In genomic region chr12:114955414-114956014, GRCh38 we compare ENCODE assay signal across 1 cellular context.
TF ChIP-seq lines count a peak whose summit lies in the region.

No MANE protein-coding gene starts in this region.

TF ChIP-seq in SK-N-SH, 30 proteins besides CTCF, POLR2A, EP300 and RAD21 (continued from another document):
- TF ChIP-seq, protein P1, sequence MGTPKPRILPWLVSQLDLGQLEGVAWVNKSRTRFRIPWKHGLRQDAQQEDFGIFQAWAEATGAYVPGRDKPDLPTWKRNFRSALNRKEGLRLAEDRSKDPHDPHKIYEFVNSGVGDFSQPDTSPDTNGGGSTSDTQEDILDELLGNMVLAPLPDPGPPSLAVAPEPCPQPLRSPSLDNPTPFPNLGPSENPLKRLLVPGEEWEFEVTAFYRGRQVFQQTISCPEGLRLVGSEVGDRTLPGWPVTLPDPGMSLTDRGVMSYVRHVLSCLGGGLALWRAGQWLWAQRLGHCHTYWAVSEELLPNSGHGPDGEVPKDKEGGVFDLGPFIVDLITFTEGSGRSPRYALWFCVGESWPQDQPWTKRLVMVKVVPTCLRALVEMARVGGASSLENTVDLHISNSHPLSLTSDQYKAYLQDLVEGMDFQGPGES (IDR thresholded peaks at IDR 0.05; ENCODE audit: low read depth, low read length), result no peak
- TF ChIP-seq ELF1 (IDR thresholded peaks at IDR 0.05) (no peak), RFX5 (IDR thresholded peaks at IDR 0.05; ENCODE audit: low read length) (no peak), REST (IDR thresholded peaks at IDR 0.05; ENCODE audit: low read depth, low read length) (no peak), RXRA (IDR thresholded peaks at IDR 0.05; ENCODE audit: borderline replicate concordance, low read depth) (no peak), FOXJ3 (CRISPR knock-in tag; IDR thresholded peaks at IDR 0.05) (no peak), SIN3A (IDR thresholded peaks at IDR 0.05; ENCODE audit: borderline replicate concordance, low read depth, low read length) (no peak), NFIC (IDR thresholded peaks at IDR 0.05; ENCODE audit: borderline replicate concordance) (no peak), POLR2AphosphoS5 (IDR thresholded peaks at IDR 0.05; ENCODE audit: low read depth, low read length) (no peak), JUND (IDR thresholded peaks at IDR 0.05) (no peak), YY1 (IDR thresholded peaks at IDR 0.05; ENCODE audit: low read depth) (no peak)
- TF ChIP-seq, protein P2, sequence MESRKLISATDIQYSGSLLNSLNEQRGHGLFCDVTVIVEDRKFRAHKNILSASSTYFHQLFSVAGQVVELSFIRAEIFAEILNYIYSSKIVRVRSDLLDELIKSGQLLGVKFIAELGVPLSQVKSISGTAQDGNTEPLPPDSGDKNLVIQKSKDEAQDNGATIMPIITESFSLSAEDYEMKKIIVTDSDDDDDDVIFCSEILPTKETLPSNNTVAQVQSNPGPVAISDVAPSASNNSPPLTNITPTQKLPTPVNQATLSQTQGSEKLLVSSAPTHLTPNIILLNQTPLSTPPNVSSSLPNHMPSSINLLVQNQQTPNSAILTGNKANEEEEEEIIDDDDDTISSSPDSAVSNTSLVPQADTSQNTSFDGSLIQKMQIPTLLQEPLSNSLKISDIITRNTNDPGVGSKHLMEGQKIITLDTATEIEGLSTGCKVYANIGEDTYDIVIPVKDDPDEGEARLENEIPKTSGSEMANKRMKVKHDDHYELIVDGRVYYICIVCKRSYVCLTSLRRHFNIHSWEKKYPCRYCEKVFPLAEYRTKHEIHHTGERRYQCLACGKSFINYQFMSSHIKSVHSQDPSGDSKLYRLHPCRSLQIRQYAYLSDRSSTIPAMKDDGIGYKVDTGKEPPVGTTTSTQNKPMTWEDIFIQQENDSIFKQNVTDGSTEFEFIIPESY (IDR thresholded peaks at IDR 0.05; ENCODE audit: borderline replicate concordance, low read depth), result no peak
